ENCODE assay signal across 8 cellular contexts in the genomic region with DNA sequence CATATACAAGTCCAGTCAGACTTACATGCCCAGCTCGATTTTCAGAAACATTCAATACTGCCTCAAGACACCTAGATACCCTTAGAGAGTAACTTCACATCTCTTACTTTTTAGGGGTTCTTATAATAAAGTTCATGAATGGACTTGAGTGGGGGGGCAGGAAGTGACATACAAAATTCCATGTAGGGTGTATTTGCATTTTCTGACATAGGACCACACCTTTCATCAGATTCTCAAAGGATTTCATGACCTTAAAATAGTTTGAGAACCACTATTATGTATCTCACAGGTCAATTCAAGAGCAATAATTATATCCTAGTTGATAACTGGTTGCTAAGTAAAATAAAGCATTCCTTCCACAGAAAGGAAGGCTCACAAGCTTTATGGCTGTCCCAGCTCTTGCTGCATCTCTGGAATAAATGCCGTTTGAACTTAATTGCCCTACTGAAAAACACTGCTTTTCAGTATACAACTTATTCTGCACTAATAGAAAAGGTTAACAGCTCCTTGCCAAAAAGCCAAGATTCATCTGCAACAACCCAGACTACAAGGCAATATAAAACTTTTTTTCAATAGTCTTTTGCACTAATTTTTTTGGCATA. TPM values are rescaled to one million over a fixed set of nuclear protein-coding genes. Genes with fewer than 3 reads are reported as not detected.
A peak's percentile ranks its signal among the peaks of the same experiment; 100 is the strongest.
DNase-seq lines count a peak whose midpoint lies in the region; ATAC-seq, FAIRE-seq and TF ChIP-seq lines count a peak whose summit lies in the region.

No MANE protein-coding gene starts in this region.

- POLR2A ChIA-PET in GM12878 (lab: Charles Lee), result interaction anchor here (0.5 to 7.0 kb wide), 15 partner anchors 8 to 313 kb away, joined by 3 to 49 read pairs (median 9); a partner anchor contains a TSS

- 0% methylated on average over 2 of the region's 2 CpGs for WGBS in GM12878 (ENCODE audit: insufficient coverage, insufficient replicate concordance, low lambda C conversion rate, missing lambda C conversion rate)

- no peak for ATAC-seq in GM12878
- ATAC-seq in HG03457 (IDR thresholded peaks at IDR 0.05; ENCODE audit: unreplicated experiment), result no peak
- no peak for ATAC-seq in HG02870 (IDR thresholded peaks at IDR 0.05; ENCODE audit: unreplicated experiment)

- H3K4me3 ChIP-seq in HUES48 (ENCODE audit: low read depth, low read length) (peak overlapping the region; percentile 90), GM12878 (peak overlapping the region; percentile 95)

- H3K9me3 ChIP-seq in HUES48 (ENCODE audit: control insufficient read depth, insufficient read depth, low read length), result no peaks in the 10 kb centered on the region
- no peaks in the 10 kb centered on the region for H3K9me3 ChIP-seq in GM12878 (replicated peaks; ENCODE audit: control insufficient read depth, insufficient read depth, low read length)

- SMC1A ChIA-PET in GM12878 (lab: Charles Lee; ENCODE audit: uncharacterized antibody, unreplicated experiment), result interaction anchor here (0.9 to 7.6 kb wide), 15 partner anchors 11 to 75 kb away, joined by 3 to 114 read pairs (median 5); a partner anchor contains a TSS

- H4K20me1 ChIP-seq in GM12878 (ENCODE audit: control insufficient read depth, insufficient read depth), result no peaks in the 10 kb centered on the region; the same call in 1 of the 2 replicates

- FAIRE-seq in GM12878 (lab: Jason Lieb, UNC), result no peak

- no peak overlapping the region for H2AFZ ChIP-seq in GM12878 (ENCODE audit: control insufficient read depth, low read depth, low read length)

- intact Hi-C loops in GM12878 (cut with micrococcal nuclease; ENCODE audit: unreplicated experiment), result no loop called here

- in situ Hi-C loops in GM12878 (cut with MboI), result no loop called here

- BruUV-seq in GM12878 (replicated peaks; lab: Mats Ljungman, UMichigan), result no TSS peak

- TF ChIP-seq CTCF in GM12878 (IDR thresholded peaks at IDR 0.05 in 2 of 3, conservative IDR thresholded peaks at IDR 0.05 in 1 of 3; ENCODE audit: control insufficient read depth in 2 of 3, extremely low read depth in 1 of 3, insufficient read depth in 1 of 3, low read depth in 3 of 3, low read length in 3 of 3), result no peak

- no peak for TF ChIP-seq EP300 in GM12878 (IDR thresholded peaks at IDR 0.05; ENCODE audit: borderline replicate concordance in 1 of 2, control insufficient read depth in 1 of 2, low read depth in 2 of 2, low read length in 2 of 2)

- peaks cover 71% of the 10 kb centered on the region for H3K79me2 ChIP-seq in GM12878 (ENCODE audit: control insufficient read depth, insufficient read depth, low read length)

- peak overlapping the region; percentile 76 for H3K4me2 ChIP-seq in GM12878 (ENCODE audit: control insufficient read depth, insufficient read depth)

- TF ChIP-seq POLR2A in GM12878 (IDR thresholded peaks at IDR 0.05; ENCODE audit: low read depth, low read length), result no peak

- no peak overlapping the region for H3K9ac ChIP-seq in HUES48 (ENCODE audit: low read depth, low read length)
- H3K9ac ChIP-seq in GM12878 (ENCODE audit: control insufficient read depth, insufficient read depth, low read length), result peak overlapping the region; percentile 91

- CTCF ChIA-PET in GM12878 (lab: Yijun Ruan, JAX), result interaction anchor here (0.6 to 9.6 kb wide), 12 partner anchors 11 to 173 kb away, joined by 3 to 110 read pairs (median 12); a partner anchor contains a TSS

- no peak for TF ChIP-seq RAD21 in GM12878 (IDR thresholded peaks at IDR 0.05; ENCODE audit: insufficient read depth, low read depth, low read length)

- H3K36me3 ChIP-seq in HUES48 (ENCODE audit: control insufficient read depth, insufficient read depth, low read length), result no peaks in the 10 kb centered on the region
- peaks cover 0 to 1% of the 10 kb centered on the region in 2 experiments; a peak in 2 of 4 replicates for H3K36me3 ChIP-seq in GM12878 (ENCODE audit: control insufficient read depth in 2 of 2, insufficient read depth in 2 of 2, low read length in 1 of 2)

- no peaks in the 10 kb centered on the region for H3K27me3 ChIP-seq in HUES48 (ENCODE audit: control insufficient read depth, insufficient read depth, low read length)
- H3K27me3 ChIP-seq in GM12878 (replicated peaks in 1 of 2; ENCODE audit: control insufficient read depth in 2 of 2, insufficient read depth in 2 of 2, low read length in 1 of 2), result no peaks in the 10 kb centered on the region

- DNase-seq in AG20443 (ENCODE audit: low spot score) (peak; percentile 9), GM12878 (ENCODE audit: low read depth, low spot score) (no peak), medulla oblongata (ENCODE audit: extremely low spot score) (peak; percentile 38)
- DNase-seq in stimulated activated CD4-positive, alpha-beta T cell treated with anti-CD3 and anti-CD28 coated beads, Interleukin-1b, Interleukin-23, amount 100 ng/mL, for 48 hours, result no peak
- DNase-seq in stimulated activated naive CD4-positive, alpha-beta T cell treated with Interleukin-2 at 50 U/mL for 16 hours (lab: John Stamatoyannopoulos, UW), result no peak

- peaks cover 18% of the 10 kb centered on the region for H3K4me1 ChIP-seq in HUES48 (ENCODE audit: control insufficient read depth, insufficient read depth, low read length)
- peaks cover 6% of the 10 kb centered on the region; the same call in 1 of the 2 replicates for H3K4me1 ChIP-seq in GM12878 (ENCODE audit: control insufficient read depth, insufficient read depth, low read length)

- RAD21 ChIA-PET in GM12878 (lab: Charles Lee; ENCODE audit: unreplicated experiment), result interaction anchor here (0.9 to 5.7 kb wide), 14 partner anchors 11 to 730 kb away, joined by 3 to 90 read pairs (median 9); a partner anchor contains a TSS

- H3K27ac ChIP-seq in HUES48 (ENCODE audit: low read depth, low read length) (no peak overlapping the region), GM12878 (ENCODE audit: control insufficient read depth, insufficient read depth) (peak overlapping the region; percentile 89)

TF ChIP-seq in GM12878, 131 proteins besides CTCF, POLR2A, EP300 and RAD21 (continues in another document):
- TF ChIP-seq POLR2AphosphoS2 (IDR thresholded peaks at IDR 0.05; ENCODE audit: low read depth, low read length) (no peak), PAX5 (IDR thresholded peaks at IDR 0.05; ENCODE audit: borderline replicate concordance, low read depth, low read length) (no peak), BRCA1 (IDR thresholded peaks at IDR 0.05; ENCODE audit: low read depth, low read length) (no peak), IKZF1 (conservative IDR thresholded peaks at IDR 0.05) (0 out of 2 replicates have a peak, but pooled peaks have one; percentile 12), GATAD2B (conservative IDR thresholded peaks at IDR 0.05; ENCODE audit: low read depth) (no peak)
- TF ChIP-seq, protein P1, sequence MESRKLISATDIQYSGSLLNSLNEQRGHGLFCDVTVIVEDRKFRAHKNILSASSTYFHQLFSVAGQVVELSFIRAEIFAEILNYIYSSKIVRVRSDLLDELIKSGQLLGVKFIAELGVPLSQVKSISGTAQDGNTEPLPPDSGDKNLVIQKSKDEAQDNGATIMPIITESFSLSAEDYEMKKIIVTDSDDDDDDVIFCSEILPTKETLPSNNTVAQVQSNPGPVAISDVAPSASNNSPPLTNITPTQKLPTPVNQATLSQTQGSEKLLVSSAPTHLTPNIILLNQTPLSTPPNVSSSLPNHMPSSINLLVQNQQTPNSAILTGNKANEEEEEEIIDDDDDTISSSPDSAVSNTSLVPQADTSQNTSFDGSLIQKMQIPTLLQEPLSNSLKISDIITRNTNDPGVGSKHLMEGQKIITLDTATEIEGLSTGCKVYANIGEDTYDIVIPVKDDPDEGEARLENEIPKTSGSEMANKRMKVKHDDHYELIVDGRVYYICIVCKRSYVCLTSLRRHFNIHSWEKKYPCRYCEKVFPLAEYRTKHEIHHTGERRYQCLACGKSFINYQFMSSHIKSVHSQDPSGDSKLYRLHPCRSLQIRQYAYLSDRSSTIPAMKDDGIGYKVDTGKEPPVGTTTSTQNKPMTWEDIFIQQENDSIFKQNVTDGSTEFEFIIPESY (IDR thresholded peaks at IDR 0.05), result no peak

RNA-seq across cellular contexts. Expression of a gene that starts 2.3 kb away (rescaled TPM):
- total RNA-seq in GM12878 (2013; cell fraction: nucleolus; rRNA removed), result 302 and 308 TPM in 2 replicates
- 24.9 and 35.0 TPM in 2 replicates for total RNA-seq in GM12878 (2014; rRNA removed)
- 37.0 and 37.7 TPM in 2 replicates for total RNA-seq in GM12878 (2014; rRNA removed; fragmentation: Illumina TruSeq; extraction: Trizol)
- 22.4 and 26.5 TPM in 2 replicates for total RNA-seq in GM12878 (2021)
- 75.0 TPM for polyA plus RNA-seq in GM12878 (2011; ENCODE audit: low read depth)
- polyA plus RNA-seq in GM12878 (2011; rRNA removed), result 160 and 283 TPM in 2 replicates
- polyA plus RNA-seq in GM12878 (2011; cell fraction: cytosol; rRNA removed), result 36.4 and 65.0 TPM in 2 replicates
- polyA plus RNA-seq in GM12878 (2011; cell fraction: nucleus; rRNA removed), result 53.7 and 89.3 TPM in 2 replicates
- 99.3 and 136 TPM in 2 replicates for polyA plus RNA-seq in GM12878 (2012)
- 23.3 and 28.2 TPM in 2 replicates for polyA plus RNA-seq in GM12878 (2014; fragmentation: Illumina TruSeq; extraction: Trizol)
- polyA plus RNA-seq in GM12878 (2014; fragmentation: Nextera tagmentation; extraction: Ambion mirVana), result 10 to 100 TPM; 15.0 to 17.6 TPM
- 13.5 and 16.0 TPM in 2 replicates for polyA plus RNA-seq in GM12878 (2014; rRNA removed)
- polyA plus RNA-seq in GM12878 (2016; fragmentation: Nextera tagmentation; extraction: Ambion mirVana), result 10 to 100 TPM; 31.4 to 37.4 TPM
- 87.3 and 113 TPM in 2 replicates for polyA minus RNA-seq in GM12878 (2011; rRNA and poly(A)+ RNA removed)
- 31.3 and 35.0 TPM in 2 replicates for polyA minus RNA-seq in GM12878 (2011; cell fraction: cytosol; rRNA and poly(A)+ RNA removed)
- 51.1 and 53.1 TPM in 2 replicates for polyA minus RNA-seq in GM12878 (2011; cell fraction: nucleus; rRNA and poly(A)+ RNA removed)

RNA-seq across cellular contexts. Expression of a gene that starts 15.9 kb away (rescaled TPM):
- 5.3 and 5.6 TPM in 2 replicates for total RNA-seq in GM12878 (2013; cell fraction: nucleolus; rRNA removed)
- total RNA-seq in GM12878 (2014; rRNA removed) (1.0 and 1.5 TPM in 2 replicates), GM12878 (2014; rRNA removed; fragmentation: Illumina TruSeq; extraction: Trizol) (1.4 and 1.9 TPM in 2 replicates), GM12878 (2021) (0.72 and 0.88 TPM in 2 replicates)
- polyA plus RNA-seq in GM12878 (2011; ENCODE audit: low read depth), result 2.8 TPM
- polyA plus RNA-seq in GM12878 (2011; rRNA removed) (6.1 and 7.3 TPM in 2 replicates), GM12878 (2014; fragmentation: Illumina TruSeq; extraction: Trizol) (2.1 and 2.6 TPM in 2 replicates), GM12878 (2014; fragmentation: Nextera tagmentation; extraction: Ambion mirVana) (1 to 10 TPM; 1.5 to 2.6 TPM), GM12878 (2014; rRNA removed) (1.4 and 2.6 TPM in 2 replicates), GM12878 (2016; fragmentation: Nextera tagmentation; extraction: Ambion mirVana) (1 to 10 TPM; 1.1 to 1.9 TPM)
- 3.7 and 4.6 TPM in 2 replicates for polyA plus RNA-seq in GM12878 (2011; cell fraction: cytosol; rRNA removed)
- 4.7 and 5.1 TPM in 2 replicates for polyA plus RNA-seq in GM12878 (2011; cell fraction: nucleus; rRNA removed)
- polyA plus RNA-seq in GM12878 (2012), result 3.5 and 3.7 TPM in 2 replicates
- 2.0 and 2.5 TPM in 2 replicates for polyA minus RNA-seq in GM12878 (2011; rRNA and poly(A)+ RNA removed)
- 2.7 TPM in 1 of 2 replicates, not detected in the other for polyA minus RNA-seq in GM12878 (2011; cell fraction: cytosol; rRNA and poly(A)+ RNA removed)
- 0.73 and 1.3 TPM in 2 replicates for polyA minus RNA-seq in GM12878 (2011; cell fraction: nucleus; rRNA and poly(A)+ RNA removed)

Comparison
In these comparisons a context has a peak if more than half of its experiments do, and no peak if none do; other contexts are left out.
1. DNase-seq: peak in AG20443 (single experiment) and medulla oblongata (single experiment); none in GM12878 (single experiment), stimulated activated CD4-positive, alpha-beta T cell treated with anti-CD3 and anti-CD28 coated beads, Interleukin-1b, Interleukin-23, amount 100 ng/mL, for 48 hours (single experiment) and stimulated activated naive CD4-positive, alpha-beta T cell treated with Interleukin-2 at 50 U/mL for 16 hours (single experiment).